Comparison of ENCODE assay signal across 10 cellular contexts in genomic region chr22:40485813-40486610, GRCh38.
DNase-seq lines count a peak whose midpoint lies in the region; ATAC-seq and TF ChIP-seq lines count a peak whose summit lies in the region.
"Had no signal": no experiment of that assay in that cellular context is flagged by ENCODE, and none has a peak within 500 bp of the region (broad histone marks: within the 10 kb centered on the region; RNA-seq: fewer than 3 reads in every experiment).

No MANE protein-coding gene starts in this region.

- no peak overlapping the region for H3K4me3 ChIP-seq in adipocyte (ENCODE audit: low read length)
- peak overlapping the region in 2 of 3 donors; percentile 22 to 25 for H3K4me3 ChIP-seq in skeletal muscle tissue (ENCODE audit: low read length in 3 of 3)
- H3K4me3 ChIP-seq: colonic mucosa had no signal

- H3K27ac ChIP-seq in foreskin keratinocyte (no peak overlapping the region), skeletal muscle tissue (ENCODE audit: low read depth, low read length) (peak overlapping the region; percentile 14)
- H3K27ac ChIP-seq: colonic mucosa had no signal

- H3K4me1 ChIP-seq in adipocyte (ENCODE audit: control insufficient read depth, insufficient read depth, low read length), result peaks cover 25% of the 10 kb centered on the region
- peaks cover 40% of the 10 kb centered on the region for H3K4me1 ChIP-seq in foreskin keratinocyte
- H3K4me1 ChIP-seq in skeletal muscle tissue (ENCODE audit: control insufficient read depth in 3 of 3, insufficient read depth in 3 of 3, low read length in 3 of 3), result peaks cover 28 to 47% (median 42%) of the 10 kb centered on the region in 3 donors
- H3K4me1 ChIP-seq: colonic mucosa had no signal

- H3K27me3 ChIP-seq in adipocyte (replicated peaks; ENCODE audit: control insufficient read depth, insufficient read depth, low read length) (no peaks in the 10 kb centered on the region), foreskin keratinocyte (no peaks in the 10 kb centered on the region), skeletal muscle tissue (ENCODE audit: control insufficient read depth in 3 of 3, insufficient read depth in 3 of 3, low read length in 3 of 3) (no peaks in the 10 kb centered on the region)
- H3K27me3 ChIP-seq: colonic mucosa had no signal

- H3K36me3 ChIP-seq in adipocyte (ENCODE audit: control insufficient read depth, insufficient read depth, low read length, severe bottlenecking) (no peaks in the 10 kb centered on the region), skeletal muscle tissue (ENCODE audit: control insufficient read depth in 3 of 3, insufficient read depth in 3 of 3, low read length in 3 of 3) (no peaks in the 10 kb centered on the region)
- H3K36me3 ChIP-seq: colonic mucosa had no signal

- H3K9ac ChIP-seq in adipocyte (ENCODE audit: low read length), result no peak overlapping the region
- H3K9ac ChIP-seq in skeletal muscle tissue (ENCODE audit: low read depth in 1 of 3, low read length in 3 of 3), result peak overlapping the region in 2 of 3 donors; percentile 10 to 28

- intact Hi-C loops in left colon (cut with DNase I, micrococcal nuclease), result loop anchor here in 1 of 2 donors (10.0 kb wide), 1 partner anchor 51 kb away; no protein-coding TSS in a partner anchor

- DNase-seq in NCI-H82 (lab: John Stamatoyannopoulos, UW), result peak; percentile 71
- no peak for DNase-seq in NCI-H82 treated with DMSO at 0.1 percent for 48 hours (lab: John Stamatoyannopoulos, UW; ENCODE audit: unreplicated experiment)
- peak; percentile 59 for DNase-seq in adipocyte (ENCODE audit: low read depth)
- DNase-seq in foreskin keratinocyte, result peak; percentile 69 to 77
- no peak for DNase-seq in middle frontal gyrus (ENCODE audit: extremely low spot score, low spot score)
- DNase-seq in left colon, result no peak
- DNase-seq in HCEC 1CT, result no peak
- DNase-seq: colonic mucosa, NCI-H1436 treated with DMSO at 0.1 percent for 48 hours had no signal

- H3K9me3 ChIP-seq in adipocyte (ENCODE audit: control insufficient read depth, low read length) (no peaks in the 10 kb centered on the region), skeletal muscle tissue (ENCODE audit: control insufficient read depth in 3 of 3, low read length in 3 of 3) (no peaks in the 10 kb centered on the region)
- H3K9me3 ChIP-seq: colonic mucosa had no signal

- ATAC-seq in foreskin keratinocyte, result peak; percentile 61
- ATAC-seq in left colon, result no peak

- no peak for TF ChIP-seq CTCF in foreskin keratinocyte (conservative IDR thresholded peaks at IDR 0.05)

Comparison
In these comparisons a context has a peak if more than half of its experiments do, and no peak if none do; other contexts are left out.
1. DNase-seq: peak in NCI-H82 (single experiment), adipocyte (single experiment) and foreskin keratinocyte (2 of 2); none in NCI-H82 treated with DMSO at 0.1 percent for 48 hours (single experiment), middle frontal gyrus (single experiment), left colon (0 of 2) and HCEC 1CT (single experiment).